13 cellular contexts compared by ENCODE assay signal in genomic region chr17:74518582-74518981, GRCh38. TPM values are rescaled to one million over a fixed set of nuclear protein-coding genes. Genes with fewer than 3 reads are reported as not detected.
"Had no signal": no experiment of that assay in that cellular context is flagged by ENCODE, and none has a peak within 500 bp of the region (broad histone marks: within the 10 kb centered on the region; RNA-seq: fewer than 3 reads in every experiment).

No MANE protein-coding gene starts in this region.

RNA-seq across cellular contexts. Expression of gene CD300LB, which starts 12.7 kb away (rescaled TPM):
- total RNA-seq: dermis microvascular lymphatic vessel endothelial cell, endodermal cell, esophagus mucosa, glomerular endothelial cell, left ventricle myocardium inferior, mammary epithelial cell had no signal
- polyA plus RNA-seq: mammary epithelial cell had no signal

RNA-seq across cellular contexts. Expression of gene CD300C, which starts 27.3 kb away (rescaled TPM):
- total RNA-seq: dermis microvascular lymphatic vessel endothelial cell, endodermal cell, glomerular endothelial cell, mammary epithelial cell had no signal
- polyA plus RNA-seq: mammary epithelial cell had no signal

RNA-seq across cellular contexts. Expression of gene CD300H, which starts 48.7 kb away (rescaled TPM):
- total RNA-seq: dermis microvascular lymphatic vessel endothelial cell, endodermal cell, esophagus mucosa, esophagus squamous epithelium, gastrocnemius medialis, glomerular endothelial cell, left colon, left lobe of liver, left ventricle myocardium inferior, mammary epithelial cell, mucosa of gallbladder had no signal
- polyA plus RNA-seq: heart right ventricle, liver, mammary epithelial cell had no signal

RNA-seq across cellular contexts. Expression of gene CD300A, which starts 52.1 kb away (rescaled TPM):
- total RNA-seq: dermis microvascular lymphatic vessel endothelial cell, endodermal cell, glomerular endothelial cell, mammary epithelial cell had no signal
- polyA plus RNA-seq: mammary epithelial cell had no signal
